Comparison of ENCODE assay signal across 22 cellular contexts in the genomic region with DNA sequence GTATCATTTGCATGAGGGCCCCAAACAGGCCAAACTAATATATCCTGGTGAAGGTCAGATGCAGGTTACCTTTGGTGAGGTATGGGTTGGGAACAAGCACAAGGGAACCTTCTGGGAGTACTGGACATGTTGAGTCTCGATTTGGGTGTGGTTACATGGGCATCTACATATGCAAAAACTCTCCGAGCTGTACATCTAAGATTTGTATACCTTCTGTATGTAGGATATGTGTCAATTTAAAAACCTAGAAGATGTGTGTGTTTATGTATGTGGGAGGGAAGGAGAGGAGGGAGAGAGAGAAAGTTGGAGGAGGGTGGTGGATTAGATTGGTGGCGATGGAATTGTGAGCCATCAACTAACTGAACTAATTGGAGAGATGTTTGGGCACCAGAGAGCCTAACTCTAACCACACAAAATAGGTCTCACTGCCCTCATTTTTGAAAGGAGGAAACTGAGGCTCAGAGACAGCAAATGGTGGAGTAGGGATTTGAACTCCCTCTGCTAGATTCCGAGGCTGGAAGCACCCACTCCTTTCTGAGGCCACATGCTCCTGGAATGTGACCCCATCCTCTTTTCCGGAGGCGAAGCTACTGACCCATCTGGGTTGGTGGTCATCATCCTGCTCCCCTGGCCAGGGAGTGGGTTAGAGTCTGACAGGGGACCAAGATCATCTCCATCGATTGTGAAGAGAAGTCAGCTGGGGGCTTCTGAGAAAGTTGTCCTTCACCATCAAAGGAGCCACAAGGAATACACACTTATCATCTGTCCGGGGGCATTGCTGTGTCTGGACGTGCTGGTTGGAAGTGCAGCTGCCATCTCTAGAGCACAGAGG.
DNase-seq lines count a peak whose midpoint lies in the region; ATAC-seq, FAIRE-seq and TF ChIP-seq lines count a peak whose summit lies in the region.
"Had no signal": no experiment of that assay in that cellular context is flagged by ENCODE, and none has a peak within 500 bp of the region (broad histone marks: within the 10 kb centered on the region; RNA-seq: fewer than 3 reads in every experiment).

No MANE protein-coding gene starts in this region.

- no peaks in the 10 kb centered on the region for H3K4me1 ChIP-seq in upper lobe of right lung
- H3K4me1 ChIP-seq in foreskin keratinocyte = no peaks in the 10 kb centered on the region
- H3K4me1 ChIP-seq: BLaER1, HAP-1 had no signal

- no peak for FAIRE-seq in bronchial epithelial cell (lab: Jason Lieb, UNC)
- FAIRE-seq: A204.1, G401.6, GM12892, H54 had no signal

- H3K27me3 ChIP-seq in bronchial epithelial cell (ENCODE audit: control insufficient read depth, insufficient read depth, low read length) = no peaks in the 10 kb centered on the region
- H3K27me3 ChIP-seq in upper lobe of right lung = no peaks in the 10 kb centered on the region
- H3K27me3 ChIP-seq in foreskin keratinocyte = no peaks in the 10 kb centered on the region
- H3K27me3 ChIP-seq: BLaER1 had no signal

- ATAC-seq in upper lobe of right lung = no peak
- ATAC-seq in left lobe of liver = no peak
- no peak for ATAC-seq in foreskin keratinocyte
- ATAC-seq in HG02678 (IDR thresholded peaks at IDR 0.05; ENCODE audit: unreplicated experiment) = no peak
- ATAC-seq: CD8-positive, alpha-beta T cell had no signal

- H3K27ac ChIP-seq in upper lobe of right lung (no peak overlapping the region), foreskin keratinocyte (no peak overlapping the region)
- H3K27ac ChIP-seq: 22Rv1, BLaER1, C4-2B had no signal

- TF ChIP-seq CTCF in bronchial epithelial cell (IDR thresholded peaks at IDR 0.05; ENCODE audit: insufficient read depth, low read length, severe bottlenecking) (no peak), upper lobe of right lung (IDR thresholded peaks at IDR 0.05) (no peak), foreskin keratinocyte (conservative IDR thresholded peaks at IDR 0.05) (no peak)

- H3K9me3 ChIP-seq in upper lobe of right lung = no peaks in the 10 kb centered on the region
- H3K9me3 ChIP-seq: BLaER1, Caco-2, HAP-1 had no signal

- H3K36me3 ChIP-seq in bronchial epithelial cell (ENCODE audit: control insufficient read depth, insufficient read depth, low read length) (no peaks in the 10 kb centered on the region), upper lobe of right lung (no peaks in the 10 kb centered on the region)
- H3K36me3 ChIP-seq: BLaER1, HAP-1 had no signal

- no peak overlapping the region for H3K4me3 ChIP-seq in bronchial epithelial cell (ENCODE audit: low read depth, low read length)
- no peak overlapping the region for H3K4me3 ChIP-seq in upper lobe of right lung
- H3K4me3 ChIP-seq: BLaER1, HAP-1 had no signal

- intact Hi-C loops in upper lobe of right lung (cut with DNase I) = no loop called here

- peak; percentile 16 for DNase-seq in activated effector memory CD4-positive, alpha-beta T cell treated with anti-CD3 and anti-CD28 coated beads, Interleukin-2, amount 50 U/mL, for 16 hours
- DNase-seq in activated effector memory CD4-positive, alpha-beta T cell treated with Interleukin-2 at 50 U/mL for 16 hours = no peak
- DNase-seq in bronchial epithelial cell (ENCODE audit: low read depth) (peak; percentile 13), islet precursor cell (peak; percentile 16), upper lobe of right lung (peak; percentile 36), left lobe of liver (ENCODE audit: low spot score) (no peak), foreskin keratinocyte (no peak)
- DNase-seq: Caco-2; CD4-positive, CD25-positive, alpha-beta regulatory T cell; CD8-positive, alpha-beta T cell; DMS153; DND-41; GOT3 had no signal

Comparison
In these comparisons a context has a peak if more than half of its experiments do, and no peak if none do; other contexts are left out.
1. DNase-seq: peak in activated effector memory CD4-positive, alpha-beta T cell treated with anti-CD3 and anti-CD28 coated beads, Interleukin-2, amount 50 U/mL, for 16 hours (single experiment), bronchial epithelial cell (single experiment), islet precursor cell (single experiment) and upper lobe of right lung (single experiment); none in activated effector memory CD4-positive, alpha-beta T cell treated with Interleukin-2 at 50 U/mL for 16 hours (single experiment), left lobe of liver (single experiment) and foreskin keratinocyte (0 of 2).